25 cellular contexts compared by ENCODE assay signal in the genomic region with DNA sequence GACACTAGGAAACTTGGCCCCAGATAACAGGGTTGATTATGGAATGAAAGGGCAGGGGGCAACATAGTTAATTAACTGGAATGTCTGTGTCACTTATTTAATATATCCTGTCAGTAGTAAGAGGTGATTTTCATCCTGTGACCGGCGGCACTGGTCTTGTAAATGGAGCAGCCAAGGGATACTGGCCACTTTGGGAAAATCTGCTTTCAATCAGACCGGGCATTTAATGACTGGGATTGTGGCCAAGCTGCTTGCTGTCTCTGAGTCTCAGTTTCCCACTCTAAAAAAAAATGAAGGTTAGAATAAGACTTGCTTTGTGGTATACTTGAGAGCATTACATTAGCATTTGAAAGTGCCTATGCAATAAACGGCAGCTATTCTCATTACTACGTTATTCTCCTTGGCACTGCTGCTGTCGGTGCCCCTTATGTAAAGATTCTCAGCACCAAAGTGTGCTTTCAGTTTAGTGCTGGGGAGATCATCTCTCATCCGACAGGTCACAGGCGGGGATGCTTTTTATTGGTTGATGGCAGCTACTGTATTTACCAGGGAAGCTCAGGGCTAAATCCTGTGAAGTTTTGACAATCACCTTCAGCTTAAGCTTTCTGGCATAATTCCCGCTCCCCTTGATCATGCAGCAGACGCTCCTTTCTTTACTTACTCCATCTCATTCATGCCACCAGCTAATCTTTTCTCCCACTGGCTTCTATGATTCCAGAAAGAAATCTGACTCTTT.
A peak's percentile ranks its signal among the peaks of the same experiment; 100 is the strongest.
DNase-seq lines count a peak whose midpoint lies in the region; TF ChIP-seq lines count a peak whose summit lies in the region.
"Had no signal": no experiment of that assay in that cellular context is flagged by ENCODE, and none has a peak within 500 bp of the region (broad histone marks: within the 10 kb centered on the region; RNA-seq: fewer than 3 reads in every experiment).

No MANE protein-coding gene starts in this region.

- H4K20me1 ChIP-seq in MM.1S (ENCODE audit: insufficient read depth, low read length): no peaks in the 10 kb centered on the region

- no peak overlapping the region for H3K4me3 Mint-ChIP-seq in mesothelial cell of epicardium
- H3K4me3 Mint-ChIP-seq: activated CD8-positive, alpha-beta T cell treated with anti-CD3 and anti-CD28 coated beads for 36 hours; activated naive CD8-positive, alpha-beta T cell; CD8-positive, alpha-beta T cell; effector memory CD8-positive, alpha-beta T cell; nephron progenitor cell; T-helper 1 cell treated with Interleukin-12 subunit alpha and Interleukin-12 subunit beta and Interleukin-4 antibody, amounts not matched to agents 30 μg/mL and 1 μg/mL, for 36 hours had no signal

- peak; percentile 10 for DNase-seq in NCI-H510A treated with DMSO at 0.1 percent for 48 hours (lab: John Stamatoyannopoulos, UW)
- DNase-seq in NCI-H510A (lab: John Stamatoyannopoulos, UW): no peak
- DNase-seq in NCI-H1105 (lab: John Stamatoyannopoulos, UW): peak; percentile 23
- DNase-seq in NCI-H82 treated with DMSO at 0.1 percent for 48 hours (lab: John Stamatoyannopoulos, UW; ENCODE audit: unreplicated experiment): peak; percentile 54
- DNase-seq in mesothelial cell of epicardium (ENCODE audit: low spot score in 2 of 2, unreplicated experiment in 2 of 2): no peak
- no peak for DNase-seq in NCI-H2196 (lab: John Stamatoyannopoulos, UW; ENCODE audit: unreplicated experiment)
- no peak for DNase-seq in DMS53 (lab: John Stamatoyannopoulos, UW)
- no peak for DNase-seq in MM.1S
- DNase-seq: activated CD4-positive, CD25-positive, alpha-beta regulatory T cell treated with anti-CD3 and anti-CD28 coated beads, Interleukin-2, amount 50 U/mL, for 72 hours; activated CD8-positive, alpha-beta T cell treated with anti-CD3 and anti-CD28 coated beads for 36 hours; anterior cingulate cortex; CD8-positive, alpha-beta T cell; cortex of kidney; effector memory CD8-positive, alpha-beta T cell; erythroblast; heart right ventricle; kidney glomerular epithelial cell; NCI-H187 treated with DMSO at 0.1 percent for 48 hours; NCI-H446 treated with DMSO at 0.1 percent for 48 hours; nephron progenitor cell; ovary; retina had no signal

- no peaks in the 10 kb centered on the region for H3K9me3 ChIP-seq in MM.1S (replicated peaks; ENCODE audit: insufficient read depth, low read length)
- H3K9me3 ChIP-seq: heart right ventricle, ovary, tibial nerve had no signal

- no peak overlapping the region for H3K4me2 ChIP-seq in MM.1S (ENCODE audit: low read depth, low read length)

- no peak overlapping the region for H3K27ac ChIP-seq in MM.1S (ENCODE audit: low read length)
- H3K27ac ChIP-seq: heart right ventricle, ovary, tibial nerve had no signal

- no peak overlapping the region for H3K9ac ChIP-seq in MM.1S (ENCODE audit: low read length)

- H3K4me1 Mint-ChIP-seq in mesothelial cell of epicardium: peaks cover 41% of the 10 kb centered on the region

- H3K9me3 Mint-ChIP-seq in mesothelial cell of epicardium: peaks cover 4% of the 10 kb centered on the region
- H3K9me3 Mint-ChIP-seq: activated CD8-positive, alpha-beta T cell treated with anti-CD3 and anti-CD28 coated beads for 36 hours; CD8-positive, alpha-beta T cell; effector memory CD8-positive, alpha-beta T cell; T-helper 1 cell treated with Interleukin-12 subunit alpha and Interleukin-12 subunit beta and Interleukin-4 antibody, amounts not matched to agents 30 μg/mL and 1 μg/mL, for 36 hours had no signal

- TF ChIP-seq CTCF in mesothelial cell of epicardium (IDR thresholded peaks at IDR 0.05; ENCODE audit: unreplicated experiment) (no peak), MM.1S (IDR thresholded peaks at IDR 0.05; ENCODE audit: low read length) (no peak)

- no peaks in the 10 kb centered on the region for H3K36me3 Mint-ChIP-seq in mesothelial cell of epicardium
- H3K36me3 Mint-ChIP-seq: activated naive CD8-positive, alpha-beta T cell; CD8-positive, alpha-beta T cell had no signal

- no peaks in the 10 kb centered on the region for H3K4me1 ChIP-seq in MM.1S (ENCODE audit: low read length)
- H3K4me1 ChIP-seq: heart right ventricle had no signal

- no peaks in the 10 kb centered on the region for H3K79me2 ChIP-seq in MM.1S (ENCODE audit: low read length)

- peak overlapping the region; percentile 7 for H3K27ac Mint-ChIP-seq in mesothelial cell of epicardium
- H3K27ac Mint-ChIP-seq: activated CD8-positive, alpha-beta T cell treated with anti-CD3 and anti-CD28 coated beads for 36 hours; activated naive CD8-positive, alpha-beta T cell; CD8-positive, alpha-beta T cell; effector memory CD8-positive, alpha-beta T cell; nephron progenitor cell; T-helper 1 cell treated with Interleukin-12 subunit alpha and Interleukin-12 subunit beta and Interleukin-4 antibody, amounts not matched to agents 30 μg/mL and 1 μg/mL, for 36 hours had no signal

- H3K36me3 ChIP-seq in MM.1S (replicated peaks; ENCODE audit: insufficient read depth, low read length): no peaks in the 10 kb centered on the region
- H3K36me3 ChIP-seq: heart right ventricle, ovary, tibial nerve had no signal

- H3K4me3 ChIP-seq in MM.1S (ENCODE audit: low read length): no peak overlapping the region
- H3K4me3 ChIP-seq: heart right ventricle, ovary, tibial nerve had no signal

- no peaks in the 10 kb centered on the region for H3K9me2 ChIP-seq in MM.1S (replicated peaks; ENCODE audit: insufficient read depth, low read length)

- H3K27me3 ChIP-seq in MM.1S (replicated peaks; ENCODE audit: insufficient read depth, low read length): no peaks in the 10 kb centered on the region
- H3K27me3 ChIP-seq: ovary, tibial nerve had no signal

- H3K27me3 Mint-ChIP-seq in mesothelial cell of epicardium (ENCODE audit: low read depth): no peaks in the 10 kb centered on the region

- H3F3A ChIP-seq in MM.1S (ENCODE audit: insufficient read depth, low read length): no peaks in the 10 kb centered on the region

- H2AFZ ChIP-seq in MM.1S (ENCODE audit: low read length): no peak overlapping the region

Comparison
In these comparisons a context has a peak if more than half of its experiments do, and no peak if none do; other contexts are left out.
1. DNase-seq: peak in NCI-H510A treated with DMSO at 0.1 percent for 48 hours (single experiment), NCI-H1105 (single experiment) and NCI-H82 treated with DMSO at 0.1 percent for 48 hours (single experiment); none in NCI-H510A (single experiment), mesothelial cell of epicardium (0 of 2), NCI-H2196 (single experiment), DMS53 (single experiment) and MM.1S (single experiment).